In genomic region chr14:76961631-76962302, GRCh38 we compare ENCODE assay signal across 8 cellular contexts.
DNase-seq lines count a peak whose midpoint lies in the region; ATAC-seq, FAIRE-seq and TF ChIP-seq lines count a peak whose summit lies in the region.

No MANE protein-coding gene starts in this region.

- peak overlapping the region; percentile 66 for H2BK120ac ChIP-seq in mesendoderm (ENCODE audit: low read depth, low read length)

- DNase-seq in A549 (ENCODE audit: low read depth in 1 of 2, low spot score in 1 of 2), result peak; percentile 79 to 93
- peak; percentile 56 for DNase-seq in NCI-H510A (lab: John Stamatoyannopoulos, UW)
- DNase-seq in activated CD8-positive, alpha-beta memory T cell treated with anti-CD3 and anti-CD28 coated beads for 1 hour (ENCODE audit: extremely low read depth in 1 of 2, low read depth in 1 of 2), result peak; percentile 83 to 93
- peak; percentile 87 for DNase-seq in effector CD8-positive, alpha-beta T cell (lab: John Stamatoyannopoulos, UW)
- DNase-seq in mesendoderm, result peak; percentile 99
- peak; percentile 95 for DNase-seq in stimulated activated CD8-positive, alpha-beta memory T cell treated with anti-CD3 and anti-CD28 coated beads, Interleukin-12 subunit alpha, Interleukin-12 subunit beta, amount 100 ng/mL, for 4 hours (ENCODE audit: low read depth)

- TF ChIP-seq CTCF in A549 (IDR thresholded peaks at IDR 0.05), result no peak

- ATAC-seq in A549, result peak; percentile 86 to 88
- ATAC-seq in GM18517 (IDR thresholded peaks at IDR 0.05; ENCODE audit: unreplicated experiment), result peak; percentile 89
- ATAC-seq in HG02981 (IDR thresholded peaks at IDR 0.05; ENCODE audit: unreplicated experiment), result peak; percentile 82

- H3K36me3 ChIP-seq in mesendoderm (ENCODE audit: control insufficient read depth, insufficient read depth, low read length), result no peaks in the 10 kb centered on the region

- no peaks in the 10 kb centered on the region for H3K79me1 ChIP-seq in mesendoderm (ENCODE audit: low read length)

- no peaks in the 10 kb centered on the region for H3K9me3 ChIP-seq in A549

- H2BK15ac ChIP-seq in mesendoderm (replicated peaks; ENCODE audit: low read depth), result no peak overlapping the region

- no peak for FAIRE-seq in A549 (lab: Jason Lieb, UNC)

- H3K4me1 ChIP-seq in A549 (peaks cover 57% of the 10 kb centered on the region), mesendoderm (ENCODE audit: control insufficient read depth, low read depth, low read length) (peaks cover 19% of the 10 kb centered on the region)

- WGBS in A549 (ENCODE audit: missing lambda C conversion rate), result 2% methylated on average over 24 of the region's 24 CpGs
- no CpG with 5 or more reads among the region's 24 CpGs for WGBS in mesendoderm (ENCODE audit: extremely low coverage, insufficient coverage, low lambda C conversion rate)

- peak overlapping the region; percentile 77 for H3K4ac ChIP-seq in mesendoderm (ENCODE audit: low read depth, low read length)

- POLR2A ChIA-PET in A549 (lab: Yijun Ruan, JAX), result interaction anchor here (0.9 to 2.3 kb wide), 11 partner anchors 8 to 81 kb away, joined by 3 to 32 read pairs (median 8); partner anchors contain the start of gene IRF2BPL

- peak; percentile 77 to 90; a peak in 3 of 5 replicates for TF ChIP-seq EP300 in A549 (IDR thresholded peaks at IDR 0.05)

- peak overlapping the region; percentile 96 to 100 for H3K27ac ChIP-seq in A549
- H3K27ac ChIP-seq in mesendoderm (ENCODE audit: low read depth, low read length), result peak overlapping the region; percentile 95

- no peak overlapping the region for H3K23ac ChIP-seq in mesendoderm (ENCODE audit: low read length)

- no peaks in the 10 kb centered on the region for H3K27me3 ChIP-seq in mesendoderm (ENCODE audit: insufficient read depth, low read length, poor library complexity)

- no peak overlapping the region for H2AK5ac ChIP-seq in mesendoderm (ENCODE audit: low read length)

- H2BK5ac ChIP-seq in mesendoderm (ENCODE audit: low read length), result peak overlapping the region; percentile 97

- TF ChIP-seq POLR2A in A549 (IDR thresholded peaks at IDR 0.05; ENCODE audit: low read length), result no peak

- peak overlapping the region; percentile 70 for H3K9ac ChIP-seq in mesendoderm (ENCODE audit: low read length)

- CTCF ChIA-PET in A549 (lab: Yijun Ruan, JAX), result interaction anchor here (0.9 to 11.3 kb wide), 17 partner anchors 12 to 110 kb away, joined by 3 to 132 read pairs (median 6); partner anchors contain the start of gene IRF2BPL

- H4K5ac ChIP-seq in mesendoderm (ENCODE audit: low read length), result no peak overlapping the region

- H3K79me2 ChIP-seq in mesendoderm (ENCODE audit: control insufficient read depth, insufficient read depth, low read length), result no peaks in the 10 kb centered on the region

- peak overlapping the region; percentile 82 for H3K4me2 ChIP-seq in A549
- peak overlapping the region; percentile 14 for H3K4me2 ChIP-seq in mesendoderm (ENCODE audit: low read length)

- peak overlapping the region; percentile 77 for H3K18ac ChIP-seq in mesendoderm (ENCODE audit: low read length)

- peak in 1 of 2 experiments; percentile 60; a peak in 3 of 5 replicates for TF ChIP-seq RAD21 in A549 (conservative IDR thresholded peaks at IDR 0.05 in 1 of 2, IDR thresholded peaks at IDR 0.05 in 1 of 2)

- H3K4me3 ChIP-seq in A549, result peak overlapping the region; percentile 30
- no peak overlapping the region for H3K4me3 ChIP-seq in mesendoderm (ENCODE audit: low read length)

- peak overlapping the region; percentile 90 for H3K56ac ChIP-seq in mesendoderm (ENCODE audit: low read length)

- H4K8ac ChIP-seq in mesendoderm (ENCODE audit: low read depth, low read length), result no peak overlapping the region

TF ChIP-seq in A549, 52 proteins besides CTCF, POLR2A, EP300 and RAD21:
- no peak for TF ChIP-seq EHF (CRISPR knock-in tag; IDR thresholded peaks at IDR 0.05)
- TF ChIP-seq RARB (CRISPR knock-in tag; IDR thresholded peaks at IDR 0.05), result no peak
- no peak for TF ChIP-seq KDM5A (IDR thresholded peaks at IDR 0.05)
- TF ChIP-seq HOXB13 (CRISPR knock-in tag; IDR thresholded peaks at IDR 0.05; ENCODE audit: low read depth), result no peak
- TF ChIP-seq NFE2L2 (conservative IDR thresholded peaks at IDR 0.05; ENCODE audit: low read length), result 0 out of 2 replicates have a peak, but pooled peaks have one; percentile 6
- peak; percentile 65 for TF ChIP-seq JUNB (IDR thresholded peaks at IDR 0.05)
- peak; percentile 38 for TF ChIP-seq SMC3 (IDR thresholded peaks at IDR 0.05)
- TF ChIP-seq RNF2 (IDR thresholded peaks at IDR 0.05; ENCODE audit: borderline replicate concordance, low read depth), result no peak
- peak; percentile 6; the same call in 1 of the 2 replicates for TF ChIP-seq ATOH8 (CRISPR knock-in tag; IDR thresholded peaks at IDR 0.05; ENCODE audit: low read depth)
- TF ChIP-seq, protein P1, sequence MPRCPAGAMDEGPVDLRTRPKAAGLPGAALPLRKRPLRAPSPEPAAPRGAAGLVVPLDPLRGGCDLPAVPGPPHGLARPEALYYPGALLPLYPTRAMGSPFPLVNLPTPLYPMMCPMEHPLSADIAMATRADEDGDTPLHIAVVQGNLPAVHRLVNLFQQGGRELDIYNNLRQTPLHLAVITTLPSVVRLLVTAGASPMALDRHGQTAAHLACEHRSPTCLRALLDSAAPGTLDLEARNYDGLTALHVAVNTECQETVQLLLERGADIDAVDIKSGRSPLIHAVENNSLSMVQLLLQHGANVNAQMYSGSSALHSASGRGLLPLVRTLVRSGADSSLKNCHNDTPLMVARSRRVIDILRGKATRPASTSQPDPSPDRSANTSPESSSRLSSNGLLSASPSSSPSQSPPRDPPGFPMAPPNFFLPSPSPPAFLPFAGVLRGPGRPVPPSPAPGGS (IDR thresholded peaks at IDR 0.05), result peak; percentile 80; the same call in 2 of the 3 replicates
- TF ChIP-seq MAX (IDR thresholded peaks at IDR 0.05), result peak; percentile 12; the same call in 1 of the 2 replicates
- TF ChIP-seq KDM1A (IDR thresholded peaks at IDR 0.05; ENCODE audit: low read depth), result no peak
- TF ChIP-seq ZFP36 (IDR thresholded peaks at IDR 0.05; ENCODE audit: borderline replicate concordance, partially characterized antibody), result no peak
- TF ChIP-seq CEBPB (IDR thresholded peaks at IDR 0.05), result peak; percentile 17 to 49; a peak in 2 of 4 replicates
- no peak for TF ChIP-seq TFCP2L1 (CRISPR knock-in tag; IDR thresholded peaks at IDR 0.05)
- peak; percentile 38; the same call in 1 of the 2 replicates for TF ChIP-seq FOSL2 (IDR thresholded peaks at IDR 0.05)
- peak; percentile 72 for TF ChIP-seq FOSL2 (CRISPR knock-in tag; IDR thresholded peaks at IDR 0.05)
- no peak for TF ChIP-seq RCOR1 (IDR thresholded peaks at IDR 0.05; ENCODE audit: low read depth, low read length)
- 0 out of 2 replicates have a peak, but pooled peaks have one; percentile 5 for TF ChIP-seq ESRRA (IDR thresholded peaks at IDR 0.05; ENCODE audit: borderline replicate concordance, low read length)
- peak; percentile 90 to 92 for TF ChIP-seq JUN (IDR thresholded peaks at IDR 0.05)
